ENCODE assay signal across 15 cellular contexts in the genomic region with DNA sequence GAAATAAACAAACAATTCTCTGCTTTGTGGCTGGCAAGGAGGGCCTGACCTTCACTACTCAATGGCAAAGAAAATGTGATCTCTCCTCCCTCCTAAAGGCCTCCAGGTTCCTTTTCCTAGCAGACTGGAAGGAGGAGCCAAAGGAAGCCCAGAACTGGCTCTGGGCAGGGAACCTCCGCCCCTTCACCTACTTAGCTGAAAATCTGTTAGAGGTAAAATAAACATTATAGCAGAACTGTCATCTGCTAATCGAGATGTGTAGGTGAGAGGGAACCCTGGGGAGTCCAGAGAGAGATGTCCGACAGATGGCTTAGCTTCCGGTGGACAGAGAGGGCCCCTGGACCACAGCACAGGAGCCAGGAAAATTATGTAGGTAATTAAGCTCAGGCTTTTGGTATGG.
"Had no signal": no experiment of that assay in that cellular context is flagged by ENCODE, and none has a peak within 500 bp of the region (broad histone marks: within the 10 kb centered on the region; RNA-seq: fewer than 3 reads in every experiment).

No MANE protein-coding gene starts in this region.

- FAIRE-seq: frontal cortex, keratinocyte had no signal

- H3K36me3 Mint-ChIP-seq: activated CD4-positive, alpha-beta memory T cell treated with anti-CD3 and anti-CD28 coated beads for 36 hours; activated naive CD8-positive, alpha-beta T cell treated with anti-CD3 and anti-CD28 coated beads for 36 hours had no signal

- ATAC-seq: activated T-cell treated with anti-CD3 and anti-CD28 coated beads, Interleukin-2, amount 50 U/mL, for 72 hours; heart right ventricle; left lung had no signal

- DNase-seq: activated CD4-positive, alpha-beta memory T cell treated with anti-CD3 and anti-CD28 coated beads for 36 hours; activated gamma-delta T cell treated with Interleukin-2 at 50 U/mL for 16 hours; activated naive CD8-positive, alpha-beta T cell treated with anti-CD3 and anti-CD28 coated beads for 36 hours; activated T-cell treated with anti-CD3 and anti-CD28 coated beads, Interleukin-2, amount 50 U/mL, for 72 hours; aorta; effector CD8-positive, alpha-beta T cell; heart right ventricle; left lung; mesenchymal stem cell; stimulated activated CD4-positive, alpha-beta T cell treated with anti-CD3 and anti-CD28 coated beads, Interleukin-2, amount 100 ng/mL, for 48 hours; testis had no signal

- H3K27ac Mint-ChIP-seq: activated CD4-positive, alpha-beta memory T cell treated with anti-CD3 and anti-CD28 coated beads for 36 hours; activated naive CD8-positive, alpha-beta T cell treated with anti-CD3 and anti-CD28 coated beads for 36 hours; activated T-cell treated with anti-CD3 and anti-CD28 coated beads, Interleukin-2, amount 50 U/mL, for 72 hours; nephron; stimulated activated naive CD8-positive, alpha-beta T cell treated with anti-CD3 and anti-CD28 coated beads, Interleukin-15, Interleukin-2, amounts not matched to agents 100 ng/mL and 50 ng/mL, for 24 hours had no signal

- H3K9me3 Mint-ChIP-seq: activated CD4-positive, alpha-beta memory T cell treated with anti-CD3 and anti-CD28 coated beads for 36 hours; activated naive CD8-positive, alpha-beta T cell treated with anti-CD3 and anti-CD28 coated beads for 36 hours; activated T-cell treated with anti-CD3 and anti-CD28 coated beads, Interleukin-2, amount 50 U/mL, for 72 hours; nephron had no signal

- H3K4me1 Mint-ChIP-seq: activated naive CD8-positive, alpha-beta T cell treated with anti-CD3 and anti-CD28 coated beads for 36 hours; nephron had no signal

- H3K4me3 Mint-ChIP-seq: activated CD4-positive, alpha-beta memory T cell treated with anti-CD3 and anti-CD28 coated beads for 36 hours; activated naive CD8-positive, alpha-beta T cell treated with anti-CD3 and anti-CD28 coated beads for 36 hours; activated T-cell treated with anti-CD3 and anti-CD28 coated beads, Interleukin-2, amount 50 U/mL, for 72 hours; nephron; stimulated activated naive CD8-positive, alpha-beta T cell treated with anti-CD3 and anti-CD28 coated beads, Interleukin-15, Interleukin-2, amounts not matched to agents 100 ng/mL and 50 ng/mL, for 24 hours had no signal
